ENCODE assay signal across 8 cellular contexts in genomic region chr17:73952498-73953205, GRCh38.
DNase-seq lines count a peak whose midpoint lies in the region; TF ChIP-seq lines count a peak whose summit lies in the region.

No MANE protein-coding gene starts in this region.

- H3K27me3 ChIP-seq in HUES64 (ENCODE audit: insufficient read depth, low read length), result peaks cover 34% of the 10 kb centered on the region
- no peaks in the 10 kb centered on the region for H3K27me3 ChIP-seq in prostate gland (replicated peaks; ENCODE audit: insufficient read depth)
- H3K27me3 ChIP-seq in uterus, result no peaks in the 10 kb centered on the region

- H3K36me3 ChIP-seq in HUES64 (ENCODE audit: insufficient read depth, low read length) (no peaks in the 10 kb centered on the region), prostate gland (no peaks in the 10 kb centered on the region), uterus (no peaks in the 10 kb centered on the region)

- TF ChIP-seq POLR2A in prostate gland (IDR thresholded peaks at IDR 0.05) (no peak), uterus (IDR thresholded peaks at IDR 0.05) (no peak)

- WGBS in HUES64, result 2% methylated on average over 66 of the region's 66 CpGs
- WGBS in prostate gland, result 1% methylated on average over 65 of the region's 66 CpGs

- H3K9ac ChIP-seq in HUES64 (ENCODE audit: low read depth, low read length), result peak overlapping the region; percentile 58

- no peaks in the 10 kb centered on the region for H3K9me3 ChIP-seq in HUES64 (ENCODE audit: insufficient read depth, low read depth, low read length)
- H3K9me3 ChIP-seq in prostate gland, result no peaks in the 10 kb centered on the region
- no peaks in the 10 kb centered on the region for H3K9me3 ChIP-seq in uterus

- H3K27ac Mint-ChIP-seq in activated CD4-positive, alpha-beta memory T cell treated with anti-CD3 and anti-CD28 coated beads, Interleukin-2, amount 10 ng/mL, durations not matched to agents 7 days and 5 days, result no peak overlapping the region

- H3K36me3 Mint-ChIP-seq in activated CD4-positive, alpha-beta memory T cell treated with anti-CD3 and anti-CD28 coated beads, Interleukin-2, amount 10 ng/mL, durations not matched to agents 7 days and 5 days (ENCODE audit: low read depth), result no peaks in the 10 kb centered on the region

- H3K27ac ChIP-seq in HUES64 (ENCODE audit: low read depth, low read length) (no peak overlapping the region), prostate gland (no peak overlapping the region), uterus (no peak overlapping the region)

- H3K4me3 Mint-ChIP-seq in activated CD4-positive, alpha-beta memory T cell treated with anti-CD3 and anti-CD28 coated beads, Interleukin-2, amount 10 ng/mL, durations not matched to agents 7 days and 5 days, result no peak overlapping the region

- peaks cover 3% of the 10 kb centered on the region; the same call in 1 of the 2 replicates for H3K4me1 ChIP-seq in HUES64 (ENCODE audit: insufficient read depth, low read length)
- H3K4me1 ChIP-seq in prostate gland (replicated peaks), result no peaks in the 10 kb centered on the region
- peaks cover 0 to 8% of the 10 kb centered on the region in 2 donors for H3K4me1 ChIP-seq in uterus

- TF ChIP-seq CTCF in AG04449 (IDR thresholded peaks at IDR 0.05; ENCODE audit: insufficient read depth, low read length, missing control alignments) (peak; percentile 6), prostate gland (IDR thresholded peaks at IDR 0.05) (peak in 2 of 4 experiments; percentile 26 to 33), uterus (IDR thresholded peaks at IDR 0.05) (peak in 1 of 4 experiments; percentile 11)

- POLR2A ChIA-PET in AG04449 (lab: Yijun Ruan, JAX), result no interaction called here
- POLR2A ChIA-PET in activated CD4-positive, alpha-beta memory T cell treated with anti-CD3 and anti-CD28 coated beads, Interleukin-2, amount 10 ng/mL, durations not matched to agents 7 days and 5 days (lab: Charles Lee), result no interaction called here

- DNase-seq in AG04449 (ENCODE audit: low read depth, low spot score) (no peak), head of caudate nucleus (peak in 37 of 42 donors; percentile 15 to 82 (median 58)), prostate gland (ENCODE audit: low spot score) (no peak), glomerular visceral epithelial cell (ENCODE audit: extremely low spot score) (no peak), GM19240 (ENCODE audit: insufficient read length, low spot score) (no peak), uterus (no peak)
- DNase-seq in activated CD4-positive, alpha-beta memory T cell treated with anti-CD3 and anti-CD28 coated beads, Interleukin-2, amount 10 ng/mL, durations not matched to agents 7 days and 5 days, result peak; percentile 50

- intact Hi-C loops in head of caudate nucleus (cut with DNase I) (no loop called here), prostate gland (cut with DNase I) (no loop called here), uterus (cut with DNase I; ENCODE audit: low total_unique reads) (no loop called here)

- H3K27me3 Mint-ChIP-seq in activated CD4-positive, alpha-beta memory T cell treated with anti-CD3 and anti-CD28 coated beads, Interleukin-2, amount 10 ng/mL, durations not matched to agents 7 days and 5 days, result peaks cover 13% of the 10 kb centered on the region

- no peaks in the 10 kb centered on the region for H3K9me3 Mint-ChIP-seq in activated CD4-positive, alpha-beta memory T cell treated with anti-CD3 and anti-CD28 coated beads, Interleukin-2, amount 10 ng/mL, durations not matched to agents 7 days and 5 days

- H3K4me3 ChIP-seq in AG04449 (ENCODE audit: low read depth, low read length) (no peak overlapping the region), HUES64 (ENCODE audit: low read length) (peak overlapping the region; percentile 57), prostate gland (peak overlapping the region; percentile 5 to 16), uterus (no peak overlapping the region)

- CTCF ChIA-PET in AG04449 (lab: Yijun Ruan, JAX), result no interaction called here
- CTCF ChIA-PET in activated CD4-positive, alpha-beta memory T cell treated with anti-CD3 and anti-CD28 coated beads, Interleukin-2, amount 10 ng/mL, durations not matched to agents 7 days and 5 days (lab: Charles Lee), result no interaction called here

- H3K4me1 Mint-ChIP-seq in activated CD4-positive, alpha-beta memory T cell treated with anti-CD3 and anti-CD28 coated beads, Interleukin-2, amount 10 ng/mL, durations not matched to agents 7 days and 5 days, result peaks cover 5% of the 10 kb centered on the region

Comparison
In these comparisons a context has a peak if more than half of its experiments do, and no peak if none do; other contexts are left out.
1. DNase-seq: peak in activated CD4-positive, alpha-beta memory T cell treated with anti-CD3 and anti-CD28 coated beads, Interleukin-2, amount 10 ng/mL, durations not matched to agents 7 days and 5 days (single experiment) and head of caudate nucleus (37 of 42); none in AG04449 (single experiment), prostate gland (single experiment), glomerular visceral epithelial cell (single experiment), GM19240 (single experiment) and uterus (0 of 2).
2. H3K4me3 ChIP-seq: peak in HUES64 (single experiment) and prostate gland (2 of 2); none in AG04449 (single experiment) and uterus (0 of 2).